8 cellular contexts compared by ENCODE assay signal in the genomic region with DNA sequence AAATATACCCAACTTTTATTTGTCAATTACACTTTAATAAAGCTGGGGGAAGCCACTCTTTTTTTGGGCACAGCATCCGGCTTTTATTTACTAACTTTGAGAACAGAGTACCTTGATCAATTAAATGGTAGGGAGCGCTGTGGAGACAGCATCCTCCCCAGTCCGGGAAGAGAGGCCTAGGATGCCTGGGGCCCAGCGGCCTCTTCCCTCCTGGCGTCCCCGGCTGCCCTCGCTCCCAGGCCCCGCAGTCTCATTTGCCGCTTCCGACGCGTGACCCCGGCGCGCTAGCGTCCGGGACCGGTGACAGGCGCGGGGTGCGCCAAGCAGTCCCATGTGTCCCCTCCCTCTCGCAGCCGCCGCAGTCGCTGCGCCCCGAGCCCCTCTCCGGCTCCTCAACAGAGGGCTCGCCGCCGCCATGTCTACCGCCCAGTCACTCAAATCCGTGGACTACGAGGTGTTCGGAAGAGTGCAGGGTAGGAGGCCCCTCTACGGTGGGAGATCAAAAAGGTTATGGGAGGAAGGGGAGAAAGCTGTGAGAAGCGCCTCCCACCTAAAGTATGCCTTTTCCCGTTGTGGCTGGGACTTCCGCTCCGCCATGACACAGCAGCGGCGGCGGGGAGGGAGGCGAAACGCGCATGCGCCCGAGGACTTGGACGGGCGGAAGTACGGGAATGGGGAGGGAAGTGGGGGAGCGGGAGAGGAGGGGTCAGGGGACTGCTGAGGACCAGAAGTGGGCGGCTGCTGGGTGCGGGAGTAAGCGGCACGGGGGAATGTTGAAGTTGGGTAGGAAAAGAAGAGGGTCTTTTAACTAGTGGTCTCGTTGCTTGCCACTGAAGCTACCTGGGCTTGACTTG. TPM values are rescaled to one million over a fixed set of nuclear protein-coding genes. Genes with fewer than 3 reads are reported as not detected.
DNase-seq lines count a peak whose midpoint lies in the region; ATAC-seq and TF ChIP-seq lines count a peak whose summit lies in the region.

ACYP2 (plus strand) TSS at position 332 of the 854 bp plus-strand sequence.

- peak within 1 kb of the TSS; percentile 70 for H3K4me3 ChIP-seq in GM08714 (ENCODE audit: low read length)
- peak within 1 kb of the TSS; percentile 84 for H3K4me3 ChIP-seq in NB4 (ENCODE audit: low read depth, low read length)
- H3K4me3 ChIP-seq in gastroesophageal sphincter = peak within 1 kb of the TSS; percentile 73 to 90

- no peaks in the 10 kb centered on the region for H3K27me3 Mint-ChIP-seq in activated naive CD4-positive, alpha-beta T cell treated with anti-CD3 and anti-CD28 coated beads for 36 hours (ENCODE audit: low read depth)

- no peaks in the 10 kb centered on the region for H3K36me3 ChIP-seq in gastroesophageal sphincter

- peak; percentile 98 for DNase-seq in NB4 (ENCODE audit: low read depth)
- peak; percentile 99 for DNase-seq in SK-N-DZ (ENCODE audit: low spot score)
- peak; percentile 95 for DNase-seq in activated naive CD4-positive, alpha-beta T cell treated with anti-CD3 and anti-CD28 coated beads for 36 hours
- peak; percentile 79 for DNase-seq in non-pigmented ciliary epithelial cell (ENCODE audit: low read depth)
- peak; percentile 67 to 99 (median 91) for DNase-seq in substantia nigra (lab: John Stamatoyannopoulos, UW)

- no peak for TF ChIP-seq EP300 in gastroesophageal sphincter (IDR thresholded peaks at IDR 0.05)

- ATAC-seq in HG02571 (IDR thresholded peaks at IDR 0.05; ENCODE audit: unreplicated experiment) (peak; percentile 93), gastroesophageal sphincter (peak; percentile 98)

- peak within 1 kb of the TSS; percentile 100 for H3K27ac Mint-ChIP-seq in activated naive CD4-positive, alpha-beta T cell treated with anti-CD3 and anti-CD28 coated beads for 36 hours

- TF ChIP-seq CTCF in NB4 (IDR thresholded peaks at IDR 0.05; ENCODE audit: low read depth, low read length) (no peak), gastroesophageal sphincter (IDR thresholded peaks at IDR 0.05) (peak in 2 of 4 experiments; percentile 4 to 27)

- CTCF ChIA-PET in activated naive CD4-positive, alpha-beta T cell treated with anti-CD3 and anti-CD28 coated beads for 36 hours (lab: Charles Lee) = interaction anchor here (0.7 kb wide), 3 partner anchors 9 to 171 kb away, joined by 3 read pairs; no protein-coding TSS in a partner anchor

- peaks cover 11% of the 10 kb centered on the region for H3K4me1 Mint-ChIP-seq in activated naive CD4-positive, alpha-beta T cell treated with anti-CD3 and anti-CD28 coated beads for 36 hours (ENCODE audit: low read depth)

- H3K27ac ChIP-seq in gastroesophageal sphincter (peak within 1 kb of the TSS; percentile 96 to 100 (median 98)), substantia nigra (ENCODE audit: low read depth, low read length, poor library complexity, severe bottlenecking) (peak within 1 kb of the TSS; percentile 100)

- peaks cover 30% of the 10 kb centered on the region for H3K36me3 Mint-ChIP-seq in activated naive CD4-positive, alpha-beta T cell treated with anti-CD3 and anti-CD28 coated beads for 36 hours (ENCODE audit: low read depth)

- H3K9me3 Mint-ChIP-seq in activated naive CD4-positive, alpha-beta T cell treated with anti-CD3 and anti-CD28 coated beads for 36 hours = peaks cover 12% of the 10 kb centered on the region

- no peaks in the 10 kb centered on the region for H3K9me3 ChIP-seq in gastroesophageal sphincter

- intact Hi-C loops in activated naive CD4-positive, alpha-beta T cell treated with anti-CD3 and anti-CD28 coated beads for 36 hours (cut with micrococcal nuclease) = loop anchor here (1.0 to 5.0 kb wide), 14 partner anchors 146 to 1502 kb away; partner anchors contain the start of genes ASB3, CHAC2, EML6 and ERLEC1

- TF ChIP-seq POLR2A in NB4 (IDR thresholded peaks at IDR 0.05; ENCODE audit: extremely low read depth, insufficient read length) (peak; percentile 66), gastroesophageal sphincter (IDR thresholded peaks at IDR 0.05) (peak; percentile 47 to 56)

- peak within 1 kb of the TSS; percentile 97 for H3K4me3 Mint-ChIP-seq in activated naive CD4-positive, alpha-beta T cell treated with anti-CD3 and anti-CD28 coated beads for 36 hours

- 1 to 2% methylated on average over 6 to 7 of the region's 57 CpGs for WGBS in gastroesophageal sphincter (ENCODE audit: low coverage in 1 of 2), 2 donors

- H3K27me3 ChIP-seq in gastroesophageal sphincter = no peaks in the 10 kb centered on the region

- peaks cover 0 to 9% (median 0%) of the 10 kb centered on the region in 3 donors for H3K4me1 ChIP-seq in gastroesophageal sphincter

RNA-seq across cellular contexts. Expression of gene ACYP2, which starts in this region (rescaled TPM):
- polyA plus RNA-seq in SK-N-DZ (2014; cell fraction: cytosol; rRNA removed) = 3.0 and 8.0 TPM in 2 replicates
- 2.6 and 4.3 TPM in 2 replicates for polyA plus RNA-seq in SK-N-DZ (2014; cell fraction: nucleus; rRNA removed)
- 1 to 10 TPM; 6.8 to 7.3 TPM for total RNA-seq in activated naive CD4-positive, alpha-beta T cell treated with anti-CD3 and anti-CD28 coated beads for 36 hours
- 10 to 100 TPM; 12.8 to 40.5 (median 16.9) TPM for total RNA-seq in gastroesophageal sphincter

Comparison
In these comparisons a context has a peak if more than half of its experiments do, and no peak if none do; other contexts are left out.
1. Peak in every context shown above with its lines: DNase-seq, ATAC-seq, H3K4me3 ChIP-seq and H3K27ac ChIP-seq.